19 cellular contexts compared by ENCODE assay signal in genomic region chr17:79519152-79519523, GRCh38.
"Had no signal": no experiment of that assay in that cellular context is flagged by ENCODE, and none has a peak within 500 bp of the region (broad histone marks: within the 10 kb centered on the region; RNA-seq: fewer than 3 reads in every experiment).

No MANE protein-coding gene starts in this region.

- H3K27me3 ChIP-seq: colonic mucosa had no signal

- ATAC-seq: foreskin keratinocyte, gastrocnemius medialis, left cardiac atrium, left lung, left ventricle myocardium superior, lower lobe of right lung had no signal

- H3K9me3 Mint-ChIP-seq: dendritic cell treated with granulocyte-macrophage colony-stimulating factor and Interleukin-4, amounts not matched to agents 40 ng/mL and 50 ng/mL, for 4 days; memory B cell had no signal

- H3K4me1 Mint-ChIP-seq: memory B cell had no signal

- H3K4me1 ChIP-seq: colonic mucosa, foreskin keratinocyte, gastrocnemius medialis, heart right ventricle, left lung, lower lobe of right lung had no signal

- H3K36me3 ChIP-seq: colonic mucosa, esophagus muscularis mucosa, gastrocnemius medialis, heart right ventricle, left lung, lower lobe of right lung had no signal

- H3K27ac Mint-ChIP-seq: dendritic cell treated with granulocyte-macrophage colony-stimulating factor and Interleukin-4, amounts not matched to agents 40 ng/mL and 50 ng/mL, for 4 days; memory B cell had no signal

- H3K4me3 Mint-ChIP-seq: dendritic cell treated with granulocyte-macrophage colony-stimulating factor and Interleukin-4, amounts not matched to agents 40 ng/mL and 50 ng/mL, for 4 days; memory B cell had no signal

- H3K27ac ChIP-seq: colonic mucosa, esophagus muscularis mucosa, foreskin keratinocyte, gastrocnemius medialis, heart right ventricle, left lung, lower lobe of right lung had no signal

- H3K4me3 ChIP-seq: colonic mucosa, esophagus muscularis mucosa, gastrocnemius medialis, heart right ventricle, left lung, lower lobe of right lung had no signal

- H3K36me3 Mint-ChIP-seq: memory B cell had no signal

- H3K9me3 ChIP-seq: colonic mucosa, esophagus muscularis mucosa, gastrocnemius medialis, heart right ventricle, left lung, lower lobe of right lung had no signal

- DNase-seq: colonic mucosa; cortex of kidney; effector CD4-positive, alpha-beta T cell; effector memory CD4-positive, alpha-beta T cell; foreskin keratinocyte; gastrocnemius medialis; glutamatergic neuron; head of caudate nucleus; heart right ventricle; hippocampal formation; left cardiac atrium; left ventricle myocardium superior; lower lobe of right lung; mesendoderm; midbrain had no signal
